Comparison of ENCODE assay signal across 16 cellular contexts in the genomic region with DNA sequence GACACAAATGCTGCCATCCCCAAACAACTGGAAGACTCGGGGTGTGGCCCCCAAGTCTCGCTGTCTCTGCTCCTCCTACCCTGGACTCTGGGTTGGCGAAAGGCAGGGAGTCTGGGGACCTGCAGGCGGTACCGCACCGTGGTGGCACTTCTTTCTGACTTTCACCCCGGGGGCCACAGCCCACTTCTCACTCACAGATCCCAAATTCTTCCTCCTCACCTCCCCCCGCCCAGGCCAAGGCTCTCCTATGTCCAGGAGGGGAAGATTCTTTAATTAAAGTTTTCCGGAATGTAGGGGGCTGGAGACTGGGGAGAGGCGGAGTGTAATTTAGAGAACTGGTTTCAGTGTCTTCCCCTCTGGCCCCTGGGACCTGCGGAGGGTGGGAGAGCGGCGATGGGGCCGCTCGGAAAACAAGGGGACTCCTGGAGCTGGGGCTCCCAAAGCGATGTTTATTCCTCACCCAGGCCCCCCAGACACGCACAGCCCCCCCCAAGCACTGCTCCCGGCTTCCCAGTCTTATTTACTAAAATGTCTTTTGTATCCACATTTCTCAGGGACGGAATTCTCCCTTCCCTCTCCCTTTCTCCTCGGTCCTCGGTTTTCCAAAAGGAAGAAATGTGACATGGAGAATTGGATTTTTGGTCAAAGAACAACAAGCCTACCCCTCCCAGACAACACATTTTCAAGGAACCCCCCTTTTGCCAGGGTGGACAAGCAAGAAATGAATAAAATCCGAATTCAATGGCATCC. TPM values are rescaled to one million over a fixed set of nuclear protein-coding genes. Genes with fewer than 3 reads are reported as not detected.
DNase-seq lines count a peak whose midpoint lies in the region; TF ChIP-seq lines count a peak whose summit lies in the region.
"Had no signal": no experiment of that assay in that cellular context is flagged by ENCODE, and none has a peak within 500 bp of the region (broad histone marks: within the 10 kb centered on the region; RNA-seq: fewer than 3 reads in every experiment).

No MANE protein-coding gene starts in this region.

- no peaks in the 10 kb centered on the region for H3K36me3 Mint-ChIP-seq in T-helper 1 cell treated with Interleukin-12 subunit alpha and Interleukin-12 subunit beta and Interleukin-4 antibody, amounts not matched to agents 30 μg/mL and 1 μg/mL, for 36 hours (ENCODE audit: low read depth)

- no peaks in the 10 kb centered on the region for H3K9me2 ChIP-seq in OCI-LY1 (ENCODE audit: low read depth, low read length)

- H3K27me3 ChIP-seq in OCI-LY1 (ENCODE audit: insufficient read depth, low read length) (no peaks in the 10 kb centered on the region), iPS DF 6.9 (ENCODE audit: control insufficient read depth, insufficient read depth, low read length) (peaks cover 28% of the 10 kb centered on the region; the same call in 1 of the 2 replicates), neuronal stem cell (ENCODE audit: control insufficient read depth in 3 of 3, insufficient read depth in 3 of 3, low read depth in 1 of 3, low read length in 3 of 3) (peaks cover 0 to 95% (median 44%) of the 10 kb centered on the region in 3 experiments), tibial nerve (peaks cover 0 to 94% of the 10 kb centered on the region in 2 donors)

- H3K4me1 ChIP-seq in OCI-LY1 (ENCODE audit: insufficient read depth, low read length, severe bottlenecking) (peaks cover 40% of the 10 kb centered on the region), iPS DF 6.9 (ENCODE audit: control insufficient read depth, insufficient read depth, low read length) (peaks cover 27% of the 10 kb centered on the region), neuronal stem cell (ENCODE audit: control insufficient read depth in 2 of 2, insufficient read depth in 1 of 2, low read depth in 1 of 2, low read length in 2 of 2) (peaks cover 24 to 44% of the 10 kb centered on the region in 2 donors), tibial nerve (peaks cover 0 to 32% (median 20%) of the 10 kb centered on the region in 4 donors)

- WGBS in iPS DF 6.9 (ENCODE audit: insufficient coverage, insufficient read length) = no CpG with 5 or more reads among the region's 22 CpGs
- no CpG with 5 or more reads among the region's 22 CpGs for WGBS in neuronal stem cell (ENCODE audit: extremely low coverage in 2 of 2, insufficient read length in 2 of 2, insufficient replicate concordance in 1 of 2), 2 donors
- WGBS in tibial nerve, 2 donors = 11 to 12% methylated on average over 22 of the region's 22 CpGs

- H3K9me3 ChIP-seq in OCI-LY1 (ENCODE audit: low read length) = no peaks in the 10 kb centered on the region
- no peaks in the 10 kb centered on the region for H3K9me3 ChIP-seq in iPS DF 6.9 (ENCODE audit: control insufficient read depth, insufficient read depth, low read length)
- peaks cover 0 to 11% of the 10 kb centered on the region in 2 donors for H3K9me3 ChIP-seq in neuronal stem cell (replicated peaks in 1 of 2; ENCODE audit: control insufficient read depth in 2 of 2, insufficient read depth in 1 of 2, low read depth in 1 of 2, low read length in 2 of 2)
- H3K9me3 ChIP-seq in tibial nerve = no peaks in the 10 kb centered on the region
- H3K9me3 ChIP-seq: right lobe of liver had no signal

- H3F3A ChIP-seq in OCI-LY1 (ENCODE audit: insufficient read depth, low read length) = no peaks in the 10 kb centered on the region

- H2BK15ac ChIP-seq in neuronal stem cell (ENCODE audit: low read length) = no peak overlapping the region

- peaks cover 11% of the 10 kb centered on the region for H3K4me1 Mint-ChIP-seq in T-helper 1 cell treated with Interleukin-12 subunit alpha and Interleukin-12 subunit beta and Interleukin-4 antibody, amounts not matched to agents 30 μg/mL and 1 μg/mL, for 36 hours (ENCODE audit: low read depth)

- no peaks in the 10 kb centered on the region for H4K20me1 ChIP-seq in OCI-LY1 (ENCODE audit: insufficient read depth, low read length)

- H3K9me3 Mint-ChIP-seq in T-helper 1 cell treated with Interleukin-12 subunit alpha and Interleukin-12 subunit beta and Interleukin-4 antibody, amounts not matched to agents 30 μg/mL and 1 μg/mL, for 36 hours = no peaks in the 10 kb centered on the region

- no peak for DNase-seq in T-helper 1 cell
- no peak for DNase-seq in iPS DF 6.9 (ENCODE audit: low read depth, low spot score)
- DNase-seq in neuronal stem cell (ENCODE audit: low spot score) = no peak
- no peak for DNase-seq in tibial nerve (ENCODE audit: low spot score in 2 of 2)
- DNase-seq in NCI-H345 (lab: John Stamatoyannopoulos, UW) = no peak
- DNase-seq in activated CD8-positive, alpha-beta memory T cell treated with anti-CD3 and anti-CD28 coated beads, Interleukin-2, amount 50 U/mL, for 48 hours = no peak
- DNase-seq: activated effector memory CD4-positive, alpha-beta T cell treated with Interleukin-2 at 50 U/mL for 16 hours; left cardiac atrium; NCI-H1417; OCI-M1; right lobe of liver; stimulated activated naive CD4-positive, alpha-beta T cell treated with Interleukin-2 at 50 U/mL for 16 hours had no signal

- H2BK12ac ChIP-seq in neuronal stem cell (ENCODE audit: low read length) = no peak overlapping the region

- no peak overlapping the region for H4K8ac ChIP-seq in neuronal stem cell (ENCODE audit: low read depth, low read length)

- H3K36me3 ChIP-seq in OCI-LY1 (ENCODE audit: insufficient read depth, low read length) = no peaks in the 10 kb centered on the region
- no peaks in the 10 kb centered on the region for H3K36me3 ChIP-seq in iPS DF 6.9 (ENCODE audit: control insufficient read depth, insufficient read depth, low read length)
- peaks cover 1 to 10% of the 10 kb centered on the region in 2 donors for H3K36me3 ChIP-seq in neuronal stem cell (replicated peaks in 1 of 2; ENCODE audit: control insufficient read depth in 2 of 2, insufficient read depth in 2 of 2, low read length in 2 of 2)
- H3K36me3 ChIP-seq in tibial nerve = no peaks in the 10 kb centered on the region
- H3K36me3 ChIP-seq: right lobe of liver had no signal

- H3K14ac ChIP-seq in neuronal stem cell (ENCODE audit: low read length) = no peak overlapping the region

- no peak for TF ChIP-seq POLR2A in tibial nerve (IDR thresholded peaks at IDR 0.05)

- no peak for TF ChIP-seq EP300 in tibial nerve (IDR thresholded peaks at IDR 0.05)

- no peaks in the 10 kb centered on the region for H3K79me2 ChIP-seq in OCI-LY1 (ENCODE audit: insufficient read depth, low read length)

- H3K9ac ChIP-seq in OCI-LY1 (ENCODE audit: low read length) (no peak overlapping the region), neuronal stem cell (ENCODE audit: low read depth, low read length, poor library complexity) (no peak overlapping the region)

- H2AFZ ChIP-seq in OCI-LY1 (ENCODE audit: low read length) (no peak overlapping the region), neuronal stem cell (ENCODE audit: low read length) (peak overlapping the region; percentile 58)

- TF ChIP-seq CTCF in OCI-LY1 (IDR thresholded peaks at IDR 0.05; ENCODE audit: low read length) = no peak
- no peak for TF ChIP-seq CTCF in tibial nerve (IDR thresholded peaks at IDR 0.05)

- peak overlapping the region; percentile 72 for H3K18ac ChIP-seq in neuronal stem cell (ENCODE audit: low read length)

- H3K4me2 ChIP-seq in OCI-LY1 (ENCODE audit: low read length) (peak overlapping the region; percentile 39), neuronal stem cell (ENCODE audit: insufficient read depth, low read length, poor library complexity, severe bottlenecking) (peak overlapping the region; percentile 14)

- H3K27ac Mint-ChIP-seq in T-helper 1 cell treated with Interleukin-12 subunit alpha and Interleukin-12 subunit beta and Interleukin-4 antibody, amounts not matched to agents 30 μg/mL and 1 μg/mL, for 36 hours = no peak overlapping the region

- H4K91ac ChIP-seq in neuronal stem cell (ENCODE audit: low read depth, low read length, poor library complexity) = no peak overlapping the region

- H3K4me3 Mint-ChIP-seq in T-helper 1 cell treated with Interleukin-12 subunit alpha and Interleukin-12 subunit beta and Interleukin-4 antibody, amounts not matched to agents 30 μg/mL and 1 μg/mL, for 36 hours = peak overlapping the region; percentile 65

- no peak overlapping the region for H3K23ac ChIP-seq in neuronal stem cell (ENCODE audit: low read depth, low read length, poor library complexity)

- no peak overlapping the region for H3K4ac ChIP-seq in neuronal stem cell (ENCODE audit: low read length)

- no peaks in the 10 kb centered on the region for H3K79me1 ChIP-seq in neuronal stem cell (ENCODE audit: low read depth, low read length)

- H3K4me3 ChIP-seq in OCI-LY1 (ENCODE audit: low read depth, low read length, poor library complexity, severe bottlenecking) (peak overlapping the region; percentile 35), iPS DF 6.9 (ENCODE audit: low read length) (peak overlapping the region; percentile 9; the same call in 1 of the 2 replicates), neuronal stem cell (ENCODE audit: low read length in 2 of 2) (peak overlapping the region in 1 of 2 donors; percentile 80), tibial nerve (no peak overlapping the region)
- H3K4me3 ChIP-seq: right lobe of liver had no signal

- H2BK5ac ChIP-seq in neuronal stem cell (ENCODE audit: low read length) = no peak overlapping the region

- H3K27me3 Mint-ChIP-seq in T-helper 1 cell treated with Interleukin-12 subunit alpha and Interleukin-12 subunit beta and Interleukin-4 antibody, amounts not matched to agents 30 μg/mL and 1 μg/mL, for 36 hours (ENCODE audit: low read depth) = peaks cover 88% of the 10 kb centered on the region

- H3K27ac ChIP-seq in OCI-LY1 (ENCODE audit: low read depth, low read length, poor library complexity, severe bottlenecking) (no peak overlapping the region), iPS DF 6.9 (ENCODE audit: low read length) (no peak overlapping the region), neuronal stem cell (replicated peaks; ENCODE audit: low read length) (no peak overlapping the region), tibial nerve (no peak overlapping the region)
- H3K27ac ChIP-seq: 22Rv1, right lobe of liver had no signal

- peak overlapping the region; percentile 60 for H2AK5ac ChIP-seq in neuronal stem cell (ENCODE audit: low read depth, low read length)

- no peak overlapping the region for H2BK120ac ChIP-seq in neuronal stem cell (ENCODE audit: low read depth, low read length)

RNA-seq across cellular contexts. Expression of a gene that starts 1.2 kb away (rescaled TPM):
- 6.1 TPM for polyA plus RNA-seq in neuronal stem cell (2013, experiment 1 of 2)
- polyA plus RNA-seq in neuronal stem cell (2013, experiment 2 of 2) = 6.0 TPM
- under 1 TPM; 0.21 to 0.90 (median 0.73) TPM for total RNA-seq in tibial nerve

RNA-seq across cellular contexts. Expression of a gene that starts 34.1 kb away (rescaled TPM):
- polyA plus RNA-seq in neuronal stem cell (2013, experiment 1 of 2) = not detected
- not detected for polyA plus RNA-seq in neuronal stem cell (2013, experiment 2 of 2)
- under 1 TPM in 2 of 4 donors, not detected in 2; 0.78 to 0.90 TPM for total RNA-seq in tibial nerve
- total RNA-seq: bronchial epithelial cell had no signal

Comparison
In these comparisons a context has a peak if more than half of its experiments do, and no peak if none do; other contexts are left out.
1. H3K4me3 ChIP-seq: peak in OCI-LY1 (single experiment) and iPS DF 6.9 (single experiment); none in tibial nerve (0 of 4).